ENCODE assay signal across 19 cellular contexts in genomic region chr12:2391740-2392341, GRCh38.
DNase-seq lines count a peak whose midpoint lies in the region; ATAC-seq and TF ChIP-seq lines count a peak whose summit lies in the region.
"Had no signal": no experiment of that assay in that cellular context is flagged by ENCODE, and none has a peak within 500 bp of the region (broad histone marks: within the 10 kb centered on the region; RNA-seq: fewer than 3 reads in every experiment).

No MANE protein-coding gene starts in this region.

- H3K4me3 ChIP-seq in endodermal cell (ENCODE audit: low read length) (no peak overlapping the region), rectal smooth muscle tissue (ENCODE audit: low read length) (no peak overlapping the region)
- H3K4me3 ChIP-seq: GM12878 had no signal

- H3K27ac ChIP-seq in endodermal cell (ENCODE audit: low read depth, low read length) (no peak overlapping the region), rectal smooth muscle tissue (ENCODE audit: low read depth, low read length) (peak overlapping the region; percentile 26)

- H3K27ac Mint-ChIP-seq in natural killer cell treated with Interleukin-12 subunit alpha and Interleukin-12 subunit beta and Interleukin-15 and Interleukin-18, amount 100 ng/mL, for 72 hours: no peak overlapping the region
- H3K27ac Mint-ChIP-seq in natural killer cell (no peak overlapping the region), endodermal cell (no peak overlapping the region)
- H3K27ac Mint-ChIP-seq: CD4-positive, CD25-positive, alpha-beta regulatory T cell; CD8-positive, alpha-beta memory T cell had no signal

- no peak overlapping the region for H3K9ac ChIP-seq in endodermal cell (ENCODE audit: extremely low read depth, low read length, poor library complexity, severe bottlenecking)
- H3K9ac ChIP-seq in rectal smooth muscle tissue (ENCODE audit: low read length): no peak overlapping the region

- TF ChIP-seq CTCF in natural killer cell (IDR thresholded peaks at IDR 0.05): no peak
- no peak for TF ChIP-seq CTCF in endodermal cell (conservative IDR thresholded peaks at IDR 0.05)

- no peaks in the 10 kb centered on the region for H3K36me3 ChIP-seq in endodermal cell (ENCODE audit: control insufficient read depth, insufficient read depth, low read length)
- H3K36me3 ChIP-seq in rectal smooth muscle tissue (ENCODE audit: control insufficient read depth, insufficient read depth, low read length): no peaks in the 10 kb centered on the region
- H3K36me3 ChIP-seq: BE2C had no signal

- H3K4me3 Mint-ChIP-seq in natural killer cell treated with Interleukin-12 subunit alpha and Interleukin-12 subunit beta and Interleukin-15 and Interleukin-18, amount 100 ng/mL, for 72 hours: no peak overlapping the region
- no peak overlapping the region for H3K4me3 Mint-ChIP-seq in natural killer cell
- no peak overlapping the region for H3K4me3 Mint-ChIP-seq in endodermal cell
- H3K4me3 Mint-ChIP-seq: CD4-positive, CD25-positive, alpha-beta regulatory T cell; CD8-positive, alpha-beta memory T cell had no signal

- intact Hi-C loops in natural killer cell (cut with micrococcal nuclease): no loop called here

- H3K27me3 ChIP-seq in endodermal cell (ENCODE audit: control insufficient read depth, insufficient read depth, low read length, poor library complexity, severe bottlenecking): no peaks in the 10 kb centered on the region
- no peaks in the 10 kb centered on the region for H3K27me3 ChIP-seq in rectal smooth muscle tissue (ENCODE audit: control insufficient read depth, insufficient read depth, low read length)

- no peaks in the 10 kb centered on the region for H3K9me3 ChIP-seq in endodermal cell (ENCODE audit: control insufficient read depth, low read length)
- H3K9me3 ChIP-seq: BE2C had no signal

- WGBS in endodermal cell (ENCODE audit: insufficient coverage in 1 of 2, insufficient read length in 1 of 2), 2 experiments: 80 to 91% methylated on average over 1 to 9 of the region's 9 CpGs

- peak; percentile 37 for DNase-seq in natural killer cell treated with Interleukin-12 subunit alpha and Interleukin-12 subunit beta and Interleukin-15 and Interleukin-18, amount 100 ng/mL, for 72 hours (ENCODE audit: low spot score)
- DNase-seq in natural killer cell (no peak), endodermal cell (peak; percentile 30), erythroblast (lab: John Stamatoyannopoulos, UW) (no peak), cerebellar nuclear complex (lab: John Stamatoyannopoulos, UW) (no peak)
- DNase-seq: ACHN; BE2C; C1 segment of cervical spinal cord; CD4-positive, CD25-positive, alpha-beta regulatory T cell; CD8-positive, alpha-beta memory T cell; COR-L47; DMS 273 treated with DMSO at 0.1 percent for 48 hours; DMS53; DND-41; EL; GOT3; H7 had no signal

- no peak for ATAC-seq in natural killer cell treated with Interleukin-12 subunit alpha and Interleukin-12 subunit beta and Interleukin-15 and Interleukin-18, amount 100 ng/mL, for 72 hours
- ATAC-seq in natural killer cell: no peak
- ATAC-seq: GM12878 had no signal

- H3K27me3 Mint-ChIP-seq in natural killer cell treated with Interleukin-12 subunit alpha and Interleukin-12 subunit beta and Interleukin-15 and Interleukin-18, amount 100 ng/mL, for 72 hours: peaks cover 6 to 13% of the 10 kb centered on the region in 2 donors
- H3K27me3 Mint-ChIP-seq in natural killer cell (ENCODE audit: low read depth in 2 of 2) (peaks cover 0 to 2% of the 10 kb centered on the region in 2 donors), endodermal cell (ENCODE audit: insufficient read depth) (peaks cover 10% of the 10 kb centered on the region)
- H3K27me3 Mint-ChIP-seq: CD4-positive, CD25-positive, alpha-beta regulatory T cell had no signal

- no peaks in the 10 kb centered on the region for H3K9me3 Mint-ChIP-seq in natural killer cell treated with Interleukin-12 subunit alpha and Interleukin-12 subunit beta and Interleukin-15 and Interleukin-18, amount 100 ng/mL, for 72 hours
- no peaks in the 10 kb centered on the region for H3K9me3 Mint-ChIP-seq in natural killer cell
- H3K9me3 Mint-ChIP-seq in endodermal cell: no peaks in the 10 kb centered on the region
- H3K9me3 Mint-ChIP-seq: CD8-positive, alpha-beta memory T cell had no signal

- no peaks in the 10 kb centered on the region for H3K4me1 ChIP-seq in endodermal cell (ENCODE audit: control insufficient read depth, insufficient read depth, low read length)
- H3K4me1 ChIP-seq in rectal smooth muscle tissue (ENCODE audit: control insufficient read depth, insufficient read depth, low read length): peaks cover 32% of the 10 kb centered on the region
- H3K4me1 ChIP-seq: BE2C had no signal

- H3K4me1 Mint-ChIP-seq in natural killer cell treated with Interleukin-12 subunit alpha and Interleukin-12 subunit beta and Interleukin-15 and Interleukin-18, amount 100 ng/mL, for 72 hours (ENCODE audit: low read depth in 2 of 2): no peaks in the 10 kb centered on the region
- H3K4me1 Mint-ChIP-seq in natural killer cell (no peaks in the 10 kb centered on the region), endodermal cell (peaks cover 2% of the 10 kb centered on the region)
- H3K4me1 Mint-ChIP-seq: CD4-positive, CD25-positive, alpha-beta regulatory T cell; CD8-positive, alpha-beta memory T cell had no signal

- H3K36me3 Mint-ChIP-seq in natural killer cell treated with Interleukin-12 subunit alpha and Interleukin-12 subunit beta and Interleukin-15 and Interleukin-18, amount 100 ng/mL, for 72 hours: no peaks in the 10 kb centered on the region
- H3K36me3 Mint-ChIP-seq in natural killer cell (no peaks in the 10 kb centered on the region), endodermal cell (ENCODE audit: low read depth) (no peaks in the 10 kb centered on the region)
- H3K36me3 Mint-ChIP-seq: CD4-positive, CD25-positive, alpha-beta regulatory T cell; CD8-positive, alpha-beta memory T cell had no signal

- TF ChIP-seq POLR2A in erythroblast (IDR thresholded peaks at IDR 0.05; ENCODE audit: low read length): no peak

Comparison
In these comparisons a context has a peak if more than half of its experiments do, and no peak if none do; other contexts are left out.
1. DNase-seq: peak in natural killer cell treated with Interleukin-12 subunit alpha and Interleukin-12 subunit beta and Interleukin-15 and Interleukin-18, amount 100 ng/mL, for 72 hours (single experiment) and endodermal cell (single experiment); none in natural killer cell (single experiment), erythroblast (0 of 2) and cerebellar nuclear complex (0 of 2).